Comparison of ENCODE assay signal across 22 cellular contexts in the genomic region with DNA sequence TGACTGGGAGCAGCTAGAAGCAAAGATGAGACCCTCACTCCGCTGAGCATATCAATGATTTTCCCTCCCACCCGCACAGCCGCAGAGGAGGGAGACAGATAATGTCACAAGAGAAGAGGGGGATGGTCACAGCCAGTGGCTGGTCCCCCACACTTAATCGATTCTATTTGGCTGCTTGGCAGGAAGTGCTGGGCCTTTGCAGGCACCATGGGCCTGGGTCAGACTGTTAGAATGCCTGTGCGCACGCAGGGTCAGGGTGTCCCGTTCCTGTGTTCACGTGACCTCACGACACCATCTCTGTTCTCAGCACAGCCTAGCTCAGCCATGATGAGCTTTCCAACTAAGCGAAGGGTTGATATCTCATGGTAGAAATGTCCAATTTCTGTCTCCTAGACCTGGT.
DNase-seq lines count a peak whose midpoint lies in the region; ATAC-seq and TF ChIP-seq lines count a peak whose summit lies in the region.
"Had no signal": no experiment of that assay in that cellular context is flagged by ENCODE, and none has a peak within 500 bp of the region (broad histone marks: within the 10 kb centered on the region; RNA-seq: fewer than 3 reads in every experiment).

No MANE protein-coding gene starts in this region.

- H4K20me1 ChIP-seq in GM23248 (ENCODE audit: insufficient read depth) = no peaks in the 10 kb centered on the region
- H4K20me1 ChIP-seq: BLaER1 treated with 17β-estradiol and CSF1 and Interleukin-3, amounts not matched to agents 10 nM and 100 nM had no signal

- peaks cover 30% of the 10 kb centered on the region for H3K36me3 ChIP-seq in left ventricle myocardium inferior
- no peaks in the 10 kb centered on the region for H3K36me3 ChIP-seq in GM23248 (ENCODE audit: low read depth)
- H3K36me3 ChIP-seq: BE2C; BLaER1 treated with 17β-estradiol and CSF1 and Interleukin-3, amounts not matched to agents 10 nM and 100 nM had no signal

- ATAC-seq in Right ventricle myocardium inferior (no peak), omental fat pad (ENCODE audit: low FRiP score) (peak; percentile 31), GM21515 (IDR thresholded peaks at IDR 0.05; ENCODE audit: unreplicated experiment) (no peak)
- ATAC-seq: A549, GM23338, HCT116 had no signal

- H3K27ac ChIP-seq in left ventricle myocardium inferior (replicated peaks) (peak overlapping the region; percentile 45), coronary artery (no peak overlapping the region), GM23248 (no peak overlapping the region)
- H3K27ac ChIP-seq: A549; BLaER1 treated with 17β-estradiol and CSF1 and Interleukin-3, amounts not matched to agents 10 nM and 100 nM had no signal

- no peak for TF ChIP-seq CTCF in left ventricle myocardium inferior (IDR thresholded peaks at IDR 0.05; ENCODE audit: borderline replicate concordance)
- no peak for TF ChIP-seq CTCF in coronary artery (IDR thresholded peaks at IDR 0.05)
- TF ChIP-seq CTCF in omental fat pad (IDR thresholded peaks at IDR 0.05) = no peak

- peaks cover 21% of the 10 kb centered on the region for H3K4me1 ChIP-seq in left ventricle myocardium inferior
- no peaks in the 10 kb centered on the region for H3K4me1 ChIP-seq in GM23248 (ENCODE audit: insufficient read depth)
- H3K4me1 ChIP-seq: A549, BE2C had no signal

- H3K9me2 ChIP-seq in GM23248 (ENCODE audit: insufficient read depth) = no peaks in the 10 kb centered on the region

- no peak overlapping the region for H3K4me3 ChIP-seq in left ventricle myocardium inferior
- H3K4me3 ChIP-seq in coronary artery = no peak overlapping the region
- no peak overlapping the region for H3K4me3 ChIP-seq in GM23248
- H3K4me3 ChIP-seq: A549; BLaER1 treated with 17β-estradiol and CSF1 and Interleukin-3, amounts not matched to agents 10 nM and 100 nM; GM23338 had no signal

- no peaks in the 10 kb centered on the region for H3K9me3 ChIP-seq in left ventricle myocardium inferior (replicated peaks)
- H3K9me3 ChIP-seq in GM23248 (ENCODE audit: low read depth) = no peaks in the 10 kb centered on the region
- H3K9me3 ChIP-seq: A549; BE2C; BLaER1 treated with 17β-estradiol and CSF1 and Interleukin-3, amounts not matched to agents 10 nM and 100 nM had no signal

- no peaks in the 10 kb centered on the region for H3F3A ChIP-seq in GM23248 (ENCODE audit: insufficient read depth)

- H3K9ac ChIP-seq in GM23248 = no peak overlapping the region
- H3K9ac ChIP-seq: BLaER1 treated with 17β-estradiol and CSF1 and Interleukin-3, amounts not matched to agents 10 nM and 100 nM had no signal

- intact Hi-C loops in left ventricle myocardium inferior (cut with micrococcal nuclease) (no loop called here), Right ventricle myocardium inferior (cut with DNase I) (no loop called here)

- 41 to 45% methylated on average over 10 of the region's 10 CpGs for WGBS in GM23248 (ENCODE audit: low coverage in 1 of 2, low lambda C conversion rate in 2 of 2, missing lambda C conversion rate in 2 of 2), 2 experiments

- no peak overlapping the region for H3K4me2 ChIP-seq in GM23248 (ENCODE audit: unreplicated experiment)
- H3K4me2 ChIP-seq: A549; BLaER1 treated with 17β-estradiol and CSF1 and Interleukin-3, amounts not matched to agents 10 nM and 100 nM; GM23338 had no signal

- DNase-seq in left ventricle myocardium inferior (no peak), Right ventricle myocardium inferior (ENCODE audit: missing footprints) (no peak), coronary artery (ENCODE audit: low spot score) (peak; percentile 29), islet precursor cell (peak; percentile 36), omental fat pad (ENCODE audit: low spot score) (no peak), GM23248 (no peak), NCI-H2029 (lab: John Stamatoyannopoulos, UW) (no peak)
- DNase-seq: 8988T; ACHN; AML-193; BE2C; CD4-positive, alpha-beta T cell; CD8-positive, alpha-beta memory T cell; DMS53; DMS79 treated with DMSO at 0.1 percent for 48 hours; GF-D8; H9 had no signal

- in situ Hi-C loops in GM23248 (cut with MboI) = no loop called here

- H3K27me3 ChIP-seq in left ventricle myocardium inferior (ENCODE audit: low read depth) (peaks cover 2% of the 10 kb centered on the region), GM23248 (replicated peaks; ENCODE audit: insufficient read depth) (no peaks in the 10 kb centered on the region)
- H3K27me3 ChIP-seq: BE2C; BLaER1 treated with 17β-estradiol and CSF1 and Interleukin-3, amounts not matched to agents 10 nM and 100 nM had no signal

- H3K79me2 ChIP-seq in GM23248 (ENCODE audit: insufficient read depth) = no peaks in the 10 kb centered on the region

- H2AFZ ChIP-seq in GM23248 = no peak overlapping the region
- H2AFZ ChIP-seq: GM23338 had no signal

Comparison
In these comparisons a context has a peak if more than half of its experiments do, and no peak if none do; other contexts are left out.
1. DNase-seq: peak in coronary artery (single experiment) and islet precursor cell (single experiment); none in left ventricle myocardium inferior (single experiment), Right ventricle myocardium inferior (single experiment), omental fat pad (single experiment), GM23248 (single experiment) and NCI-H2029 (single experiment).